In the genomic region with DNA sequence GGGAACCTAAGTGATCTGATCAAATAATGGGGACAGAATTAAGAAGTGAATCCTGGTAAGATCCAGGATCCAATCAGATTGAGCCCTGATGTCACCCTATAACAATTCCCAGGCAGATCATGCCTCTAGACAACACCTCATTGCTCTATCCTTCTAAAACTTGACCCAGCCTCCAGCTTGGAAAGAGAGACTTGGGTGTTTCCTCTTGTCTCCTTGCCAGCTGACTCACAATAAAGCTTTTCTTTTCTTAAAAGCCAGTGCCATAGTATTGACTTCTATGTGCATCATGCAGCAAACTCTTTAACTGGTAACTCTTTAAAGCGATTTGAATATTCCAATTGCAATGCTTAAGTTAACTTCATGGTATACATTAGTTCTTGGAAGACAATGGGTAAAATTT, we compare ENCODE assay signal across 18 cellular contexts.
DNase-seq lines count a peak whose midpoint lies in the region; ATAC-seq, FAIRE-seq and TF ChIP-seq lines count a peak whose summit lies in the region.
"Had no signal": no experiment of that assay in that cellular context is flagged by ENCODE, and none has a peak within 500 bp of the region (broad histone marks: within the 10 kb centered on the region; RNA-seq: fewer than 3 reads in every experiment).

No MANE protein-coding gene starts in this region.

- POLR2A ChIA-PET in PC-3 (lab: Charles Lee; ENCODE audit: unreplicated experiment), result no interaction called here

- DNase-seq in GM23248 (peak; percentile 6), PC-3 (peak; percentile 51), bronchial epithelial cell (ENCODE audit: low read depth) (peak; percentile 57), kidney tubule cell (ENCODE audit: low spot score) (peak; percentile 60), NCI-H1048 (lab: John Stamatoyannopoulos, UW) (no peak), ecto neural progenitor cell (ENCODE audit: low spot score) (no peak), NCI-H2227 (lab: John Stamatoyannopoulos, UW; ENCODE audit: unreplicated experiment) (no peak)
- DNase-seq: CD8-positive, alpha-beta memory T cell; DND-41; NCI-H1436 treated with DMSO at 0.1 percent for 48 hours; NCI-H2081; NCI-H510A treated with DMSO at 0.1 percent for 48 hours; Right ventricle myocardium superior; SK-N-SH had no signal

- intact Hi-C loops in PC-3 (cut with micrococcal nuclease), result no loop called here

- no TSS peak for BruUV-seq in PC-3 (replicated peaks; lab: Mats Ljungman, UMichigan)

- WGBS in GM23248 (ENCODE audit: low coverage in 1 of 2, low lambda C conversion rate in 2 of 2, missing lambda C conversion rate in 2 of 2), 2 experiments, result 15 to 31% methylated on average over 1 of the region's 1 CpG

- H3K36me3 ChIP-seq in GM23248 (ENCODE audit: low read depth), result no peaks in the 10 kb centered on the region
- no peaks in the 10 kb centered on the region for H3K36me3 ChIP-seq in PC-3 (ENCODE audit: low read depth, low read length)
- no peaks in the 10 kb centered on the region for H3K36me3 ChIP-seq in bronchial epithelial cell (ENCODE audit: control insufficient read depth, insufficient read depth, low read length)
- H3K36me3 ChIP-seq: BLaER1 treated with 17β-estradiol and CSF1 and Interleukin-3, amounts not matched to agents 10 nM and 100 nM had no signal

- H3K4me2 ChIP-seq in GM23248 (ENCODE audit: unreplicated experiment), result no peak overlapping the region
- no peak overlapping the region for H3K4me2 ChIP-seq in PC-3 (ENCODE audit: low read length)
- H3K4me2 ChIP-seq: A549; BLaER1 treated with 17β-estradiol and CSF1 and Interleukin-3, amounts not matched to agents 10 nM and 100 nM; SK-N-SH had no signal

- H3K9ac ChIP-seq in GM23248, result no peak overlapping the region
- H3K9ac ChIP-seq in PC-3 (ENCODE audit: low read length), result no peak overlapping the region
- H3K9ac ChIP-seq: BLaER1 treated with 17β-estradiol and CSF1 and Interleukin-3, amounts not matched to agents 10 nM and 100 nM; SK-N-SH had no signal

- H3K4me3 ChIP-seq in GM23248 (no peak overlapping the region), PC-3 (ENCODE audit: low read length) (no peak overlapping the region), bronchial epithelial cell (ENCODE audit: low read depth, low read length) (no peak overlapping the region)
- H3K4me3 ChIP-seq: A549; BLaER1 treated with 17β-estradiol and CSF1 and Interleukin-3, amounts not matched to agents 10 nM and 100 nM had no signal

- H4K20me1 ChIP-seq in GM23248 (ENCODE audit: insufficient read depth) (no peaks in the 10 kb centered on the region), PC-3 (ENCODE audit: low read length) (no peaks in the 10 kb centered on the region)
- H4K20me1 ChIP-seq: BLaER1 treated with 17β-estradiol and CSF1 and Interleukin-3, amounts not matched to agents 10 nM and 100 nM had no signal

- H3K79me2 ChIP-seq in GM23248 (ENCODE audit: insufficient read depth), result no peaks in the 10 kb centered on the region
- no peaks in the 10 kb centered on the region for H3K79me2 ChIP-seq in PC-3 (ENCODE audit: low read length)

- H3K27me3 ChIP-seq in GM23248 (replicated peaks; ENCODE audit: insufficient read depth) (no peaks in the 10 kb centered on the region), PC-3 (ENCODE audit: low read length) (peaks cover 18% of the 10 kb centered on the region; the same call in 1 of the 2 replicates), bronchial epithelial cell (ENCODE audit: control insufficient read depth, insufficient read depth, low read length) (no peaks in the 10 kb centered on the region)
- H3K27me3 ChIP-seq: BLaER1 treated with 17β-estradiol and CSF1 and Interleukin-3, amounts not matched to agents 10 nM and 100 nM had no signal

- H3F3A ChIP-seq in GM23248 (ENCODE audit: insufficient read depth), result no peaks in the 10 kb centered on the region
- no peaks in the 10 kb centered on the region for H3F3A ChIP-seq in PC-3 (ENCODE audit: low read length, unreplicated experiment)

- CTCF ChIA-PET in PC-3 (lab: Charles Lee), result no interaction called here

- ATAC-seq in PC-3, result no peak
- ATAC-seq: A549, Panc1 had no signal

- in situ Hi-C loops in GM23248 (cut with MboI), result no loop called here

- no peak overlapping the region for H3K27ac ChIP-seq in GM23248
- H3K27ac ChIP-seq in PC-3 (ENCODE audit: low read length), result no peak overlapping the region
- H3K27ac ChIP-seq: A549; BLaER1 treated with 17β-estradiol and CSF1 and Interleukin-3, amounts not matched to agents 10 nM and 100 nM had no signal

- FAIRE-seq in bronchial epithelial cell (lab: Jason Lieb, UNC), result no peak
- FAIRE-seq: A549, G401.6 had no signal

- no peak for TF ChIP-seq CTCF in PC-3 (conservative IDR thresholded peaks at IDR 0.05; ENCODE audit: low read depth, low read length)
- no peak for TF ChIP-seq CTCF in bronchial epithelial cell (IDR thresholded peaks at IDR 0.05; ENCODE audit: insufficient read depth, low read length, severe bottlenecking)

- H2AFZ ChIP-seq in GM23248, result no peak overlapping the region
- no peak overlapping the region for H2AFZ ChIP-seq in PC-3 (ENCODE audit: low read length)

- H3K4me1 ChIP-seq in GM23248 (ENCODE audit: insufficient read depth) (no peaks in the 10 kb centered on the region), PC-3 (ENCODE audit: insufficient read depth, low read length) (no peaks in the 10 kb centered on the region)
- H3K4me1 ChIP-seq: A549; BLaER1 treated with 17β-estradiol and CSF1 and Interleukin-3, amounts not matched to agents 10 nM and 100 nM had no signal

- H3K9me2 ChIP-seq in GM23248 (ENCODE audit: insufficient read depth) (no peaks in the 10 kb centered on the region), PC-3 (replicated peaks; ENCODE audit: low read length) (no peaks in the 10 kb centered on the region)
- H3K9me2 ChIP-seq: SK-N-SH had no signal

- H3K9me3 ChIP-seq in GM23248 (ENCODE audit: low read depth) (no peaks in the 10 kb centered on the region), PC-3 (ENCODE audit: low read length) (no peaks in the 10 kb centered on the region)
- H3K9me3 ChIP-seq: A549; BLaER1 treated with 17β-estradiol and CSF1 and Interleukin-3, amounts not matched to agents 10 nM and 100 nM; SK-N-SH had no signal

Comparison
In these comparisons a context has a peak if more than half of its experiments do, and no peak if none do; other contexts are left out.
1. DNase-seq: peak in GM23248 (single experiment), PC-3 (single experiment), bronchial epithelial cell (single experiment) and kidney tubule cell (single experiment); none in NCI-H1048 (single experiment), ecto neural progenitor cell (single experiment) and NCI-H2227 (single experiment).